Comparison of ENCODE assay signal across 1 cellular context in the genomic region with DNA sequence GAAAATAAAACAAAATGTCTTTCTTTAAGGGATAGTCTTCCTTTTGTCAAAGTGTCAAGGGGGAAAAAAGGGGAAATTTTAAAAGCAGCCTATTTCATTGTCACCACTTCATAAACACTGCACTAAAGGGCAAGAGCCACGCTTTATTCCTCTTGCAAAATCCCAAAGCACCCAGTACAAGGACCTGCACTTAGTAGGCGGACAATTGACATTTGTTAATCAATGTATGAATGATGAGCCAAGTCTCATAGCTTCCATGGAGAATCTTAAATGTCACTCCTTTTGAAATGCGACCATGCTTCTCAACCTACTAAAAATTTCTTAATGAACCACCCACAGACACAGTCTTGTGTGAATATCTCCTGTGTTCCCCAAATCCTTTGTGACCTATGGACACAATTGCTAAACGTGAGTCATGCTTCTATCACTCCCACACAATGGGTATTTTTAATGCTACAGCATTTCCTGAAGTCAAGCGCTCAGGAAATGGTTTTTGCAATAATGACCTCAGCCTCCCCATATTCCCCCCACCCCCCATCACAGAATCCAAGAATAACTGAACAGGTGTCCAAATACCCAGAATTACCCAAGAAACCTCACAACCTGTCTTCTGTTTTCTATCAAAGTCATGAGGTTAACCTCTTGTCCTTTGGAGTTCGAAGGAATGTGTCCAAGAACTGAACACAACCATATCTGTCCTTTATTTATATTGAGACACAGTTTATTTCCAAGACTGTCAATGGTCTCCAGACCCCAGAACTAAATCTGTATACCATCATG.
TF ChIP-seq lines count a peak whose summit lies in the region.

No MANE protein-coding gene starts in this region.

TF ChIP-seq in IMR-90, 13 proteins besides CTCF, POLR2A, EP300 and RAD21 (continued from another document):
- TF ChIP-seq RCOR1 (IDR thresholded peaks at IDR 0.05; ENCODE audit: insufficient replicate concordance, low read length) = no peak
